In genomic region chr5:173633304-173633703, GRCh38 we compare ENCODE assay signal across 2 cellular contexts.
TF ChIP-seq lines count a peak whose summit lies in the region.

No MANE protein-coding gene starts in this region.

TF ChIP-seq in K562, 482 proteins besides CTCF, POLR2A, EP300 and RAD21 (continues in another document):
- no peak for TF ChIP-seq NFATC3 (IDR thresholded peaks at IDR 0.05)
- no peak for TF ChIP-seq PKNOX1 (IDR thresholded peaks at IDR 0.05)
- TF ChIP-seq ZNF507 (tag; conservative IDR thresholded peaks at IDR 0.05), result no peak
- TF ChIP-seq ZNF431 (CRISPR knock-in tag; IDR thresholded peaks at IDR 0.05), result no peak
- no peak for TF ChIP-seq E4F1 (CRISPR knock-in tag; IDR thresholded peaks at IDR 0.05; ENCODE audit: borderline replicate concordance)
- no peak for TF ChIP-seq XRCC5 (IDR thresholded peaks at IDR 0.05; ENCODE audit: low read depth, low read length)
- TF ChIP-seq FIP1L1 (IDR thresholded peaks at IDR 0.05; ENCODE audit: low read depth, low read length, poor library complexity, severe bottlenecking), result no peak
- no peak for TF ChIP-seq ZNF766 (CRISPR knock-in tag; conservative IDR thresholded peaks at IDR 0.05)
- TF ChIP-seq PHB (CRISPR knock-in tag; IDR thresholded peaks at IDR 0.05), result no peak
- no peak for TF ChIP-seq PHF20 (IDR thresholded peaks at IDR 0.05; ENCODE audit: partially characterized antibody)
- no peak for TF ChIP-seq HCFC1 (IDR thresholded peaks at IDR 0.05; ENCODE audit: low read depth, low read length)
- TF ChIP-seq ZNF316 (IDR thresholded peaks at IDR 0.05), result peak; percentile 68; the same call in 1 of the 2 replicates
- no peak for TF ChIP-seq ZNF384 (IDR thresholded peaks at IDR 0.05; ENCODE audit: low read depth, low read length)
- peak; percentile 86 for TF ChIP-seq ZNF584 (CRISPR knock-in tag; IDR thresholded peaks at IDR 0.05; ENCODE audit: low read depth)
- TF ChIP-seq VEZF1 (CRISPR knock-in tag; IDR thresholded peaks at IDR 0.05), result 0 out of 2 replicates have a peak, but pooled peaks have one; percentile 16
- TF ChIP-seq ZNF217 (CRISPR knock-in tag; IDR thresholded peaks at IDR 0.05), result no peak
- TF ChIP-seq ARNT (IDR thresholded peaks at IDR 0.05), result no peak
- TF ChIP-seq UBTF (IDR thresholded peaks at IDR 0.05; ENCODE audit: borderline replicate concordance in 1 of 2, low read depth in 2 of 2, low read length in 2 of 2), result no peak
- TF ChIP-seq GTF3C2 (IDR thresholded peaks at IDR 0.05; ENCODE audit: borderline replicate concordance, extremely low read depth, insufficient read length), result no peak
- no peak for TF ChIP-seq MTA2 (IDR thresholded peaks at IDR 0.05; ENCODE audit: low read depth)
- no peak for TF ChIP-seq ZNF57 (CRISPR knock-in tag; IDR thresholded peaks at IDR 0.05)
- TF ChIP-seq CSDE1 (IDR thresholded peaks at IDR 0.05), result no peak

TF ChIP-seq in HepG2, 621 proteins besides CTCF, POLR2A, EP300 and RAD21:
- no peak for TF ChIP-seq CREB1 (IDR thresholded peaks at IDR 0.05)
- no peak for TF ChIP-seq CREB1 (CRISPR knock-in tag; IDR thresholded peaks at IDR 0.05)
- no peak for TF ChIP-seq SNAI1 (CRISPR knock-in tag; IDR thresholded peaks at IDR 0.05; ENCODE audit: borderline replicate concordance)
- TF ChIP-seq ZNF263 (CRISPR knock-in tag; IDR thresholded peaks at IDR 0.05), result no peak
- TF ChIP-seq HES4 (CRISPR knock-in tag; IDR thresholded peaks at IDR 0.05; ENCODE audit: borderline replicate concordance), result no peak
- TF ChIP-seq CEBPB (IDR thresholded peaks at IDR 0.05; ENCODE audit: borderline replicate concordance, low read depth, low read length), result 0 out of 2 replicates have a peak, but pooled peaks have one; percentile 33
- TF ChIP-seq GABPB1 (CRISPR knock-in tag; IDR thresholded peaks at IDR 0.05), result 0 out of 2 replicates have a peak, but pooled peaks have one; percentile 15
- no peak for TF ChIP-seq JUND (CRISPR knock-in tag; IDR thresholded peaks at IDR 0.05)
- no peak for TF ChIP-seq MATR3 (CRISPR knock-in tag; IDR thresholded peaks at IDR 0.05)
- 0 out of 2 replicates have a peak, but pooled peaks have one; percentile 13 for TF ChIP-seq MAFF (IDR thresholded peaks at IDR 0.05; ENCODE audit: low read depth, low read length)
- TF ChIP-seq ZNF24 (IDR thresholded peaks at IDR 0.05), result no peak
- no peak for TF ChIP-seq REL (CRISPR knock-in tag; conservative IDR thresholded peaks at IDR 0.05)
- no peak for TF ChIP-seq IKZF1 (IDR thresholded peaks at IDR 0.05)
- TF ChIP-seq KDM5B (CRISPR knock-in tag; IDR thresholded peaks at IDR 0.05; ENCODE audit: borderline replicate concordance), result no peak
- peak in 1 of 2 experiments; percentile 74; a peak in 2 of 4 replicates for TF ChIP-seq ATF4 (CRISPR knock-in tag; IDR thresholded peaks at IDR 0.05)
- no peak for TF ChIP-seq SPEN (CRISPR knock-in tag; IDR thresholded peaks at IDR 0.05; ENCODE audit: low read depth)
- TF ChIP-seq HDAC2 (CRISPR knock-in tag; IDR thresholded peaks at IDR 0.05), result no peak
- peak; percentile 43; the same call in 1 of the 2 replicates for TF ChIP-seq HIC2 (CRISPR knock-in tag; IDR thresholded peaks at IDR 0.05; ENCODE audit: low read depth)
- TF ChIP-seq ZNF670 (CRISPR knock-in tag; IDR thresholded peaks at IDR 0.05; ENCODE audit: borderline replicate concordance), result no peak
- TF ChIP-seq ZSCAN21 (CRISPR knock-in tag; IDR thresholded peaks at IDR 0.05; ENCODE audit: borderline replicate concordance), result no peak
- no peak for TF ChIP-seq REXO4 (CRISPR knock-in tag; IDR thresholded peaks at IDR 0.05; ENCODE audit: borderline replicate concordance)
- TF ChIP-seq ZNF747 (CRISPR knock-in tag; IDR thresholded peaks at IDR 0.05; ENCODE audit: borderline replicate concordance), result no peak
- TF ChIP-seq SIN3B (IDR thresholded peaks at IDR 0.05; ENCODE audit: low read length), result no peak
- no peak for TF ChIP-seq FOXJ3 (CRISPR knock-in tag; IDR thresholded peaks at IDR 0.05; ENCODE audit: borderline replicate concordance)
- TF ChIP-seq ZNF720 (CRISPR knock-in tag; IDR thresholded peaks at IDR 0.05), result no peak
- peak; percentile 10; the same call in 1 of the 2 replicates for TF ChIP-seq GATAD2A (CRISPR knock-in tag; IDR thresholded peaks at IDR 0.05)
- TF ChIP-seq GFI1 (CRISPR knock-in tag; IDR thresholded peaks at IDR 0.05; ENCODE audit: borderline replicate concordance), result no peak
- no peak for TF ChIP-seq PBX3 (CRISPR knock-in tag; IDR thresholded peaks at IDR 0.05; ENCODE audit: borderline replicate concordance)
- TF ChIP-seq FOSL2 (CRISPR knock-in tag; IDR thresholded peaks at IDR 0.05), result peak; percentile 27; the same call in 1 of the 2 replicates
- peak in 1 of 2 experiments; percentile 45; a peak in 2 of 4 replicates for TF ChIP-seq MAFK (conservative IDR thresholded peaks at IDR 0.05 in 1 of 2, IDR thresholded peaks at IDR 0.05 in 1 of 2; ENCODE audit: low read length in 2 of 2)
